Comparison of ENCODE assay signal across 23 cellular contexts in the genomic region with DNA sequence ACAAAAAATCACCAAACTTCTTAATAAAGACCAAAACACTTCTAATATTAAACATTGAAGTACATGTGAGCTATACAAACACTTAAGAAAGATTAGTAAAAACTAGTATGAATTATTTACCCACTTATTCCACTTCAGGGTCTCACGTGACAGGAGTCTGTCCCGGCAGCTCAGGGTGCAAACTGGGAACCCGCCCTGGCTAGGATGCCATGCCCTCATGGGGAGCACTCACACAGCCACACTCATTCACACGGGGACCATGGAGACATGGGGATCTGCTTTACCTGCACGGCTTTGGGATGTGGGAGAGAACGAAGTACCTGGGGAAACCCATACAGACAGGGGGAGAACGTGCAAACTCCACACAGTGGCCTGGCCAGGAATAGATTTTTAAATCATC.
"Had no signal": no experiment of that assay in that cellular context is flagged by ENCODE, and none has a peak within 500 bp of the region (broad histone marks: within the 10 kb centered on the region; RNA-seq: fewer than 3 reads in every experiment).

No MANE protein-coding gene starts in this region.

- H3K4me1 Mint-ChIP-seq: endodermal cell, immature natural killer cell, mesothelial cell of epicardium, naive B cell had no signal

- DNase-seq: colonic mucosa; cortex of kidney; effector CD8-positive, alpha-beta T cell; effector memory CD8-positive, alpha-beta T cell; endodermal cell; foreskin keratinocyte; heart left ventricle; hypothalamus; immature natural killer cell; islet precursor cell; kidney; kidney glomerular epithelial cell; left colon; left ventricle myocardium superior; mesenchymal stem cell; mucosa of descending colon; naive B cell had no signal

- H3K9me3 ChIP-seq: colonic mucosa, esophagus muscularis mucosa, gastroesophageal sphincter, heart left ventricle had no signal

- ATAC-seq: effector memory CD8-positive, alpha-beta T cell; foreskin keratinocyte; gastroesophageal sphincter; heart left ventricle; left colon; left lobe of liver; left ventricle myocardium superior; mucosa of descending colon had no signal

- H3K27me3 ChIP-seq: colonic mucosa, esophagus muscularis mucosa, foreskin keratinocyte, gastroesophageal sphincter, heart left ventricle, hepatocyte had no signal

- H3K27me3 Mint-ChIP-seq: dendritic cell treated with granulocyte-macrophage colony-stimulating factor and Interleukin-4, amounts not matched to agents 40 ng/mL and 50 ng/mL, for 4 days; naive B cell had no signal

- H3K4me3 Mint-ChIP-seq: dendritic cell treated with granulocyte-macrophage colony-stimulating factor and Interleukin-4, amounts not matched to agents 40 ng/mL and 50 ng/mL, for 4 days; effector memory CD8-positive, alpha-beta T cell; endodermal cell; immature natural killer cell; mesothelial cell of epicardium; naive B cell had no signal

- H3K36me3 Mint-ChIP-seq: immature natural killer cell, mesothelial cell of epicardium, naive B cell had no signal

- H3K4me3 ChIP-seq: colonic mucosa, esophagus muscularis mucosa, gastroesophageal sphincter, heart left ventricle, hepatocyte, mucosa of descending colon had no signal

- H3K4me1 ChIP-seq: colonic mucosa, esophagus muscularis mucosa, foreskin keratinocyte, gastroesophageal sphincter, heart left ventricle had no signal

- H3K9me3 Mint-ChIP-seq: endodermal cell had no signal

- H3K36me3 ChIP-seq: colonic mucosa, esophagus muscularis mucosa, gastroesophageal sphincter, heart left ventricle had no signal

- H3K27ac ChIP-seq: colonic mucosa, esophagus muscularis mucosa, foreskin keratinocyte, gastroesophageal sphincter, heart left ventricle, hepatocyte had no signal
